ENCODE assay signal across 8 cellular contexts in genomic region chr7:130492519-130493274, GRCh38. TPM values are rescaled to one million over a fixed set of nuclear protein-coding genes. Genes with fewer than 3 reads are reported as not detected.
DNase-seq lines count a peak whose midpoint lies in the region; ATAC-seq, FAIRE-seq and TF ChIP-seq lines count a peak whose summit lies in the region.

No MANE protein-coding gene starts in this region.

- H3K9ac ChIP-seq in liver (ENCODE audit: low read depth in 1 of 2, low read length in 2 of 2): no peak overlapping the region
- H3K9ac ChIP-seq in HepG2 (ENCODE audit: insufficient read depth, low read depth, low read length): no peak overlapping the region
- H3K9ac ChIP-seq in K562 (ENCODE audit: insufficient read depth in 1 of 2, low read depth in 2 of 2, low read length in 2 of 2): no peak overlapping the region
- peak overlapping the region; percentile 26 for H3K9ac ChIP-seq in mesendoderm (ENCODE audit: low read length)

- no peak overlapping the region for H2BK120ac ChIP-seq in mesendoderm (ENCODE audit: low read depth, low read length)

- no peak for TF ChIP-seq POLR2A in HepG2 (IDR thresholded peaks at IDR 0.05; ENCODE audit: insufficient read depth in 1 of 2, low read depth in 2 of 2, low read length in 2 of 2)
- no peak for TF ChIP-seq POLR2A in K562 (conservative IDR thresholded peaks at IDR 0.05)
- no peak for TF ChIP-seq POLR2A in vagina (IDR thresholded peaks at IDR 0.05)

- no peak overlapping the region for H3K4ac ChIP-seq in mesendoderm (ENCODE audit: low read depth, low read length)

- H2BK15ac ChIP-seq in mesendoderm (replicated peaks; ENCODE audit: low read depth): no peak overlapping the region

- H3K9me3 ChIP-seq in liver (ENCODE audit: control insufficient read depth in 4 of 4, low read length in 3 of 4) (no peaks in the 10 kb centered on the region), HepG2 (ENCODE audit: low read length) (peaks cover 12% of the 10 kb centered on the region), K562 (replicated peaks; ENCODE audit: control insufficient read depth, insufficient read depth, low read depth, low read length) (peaks cover 8% of the 10 kb centered on the region), vagina (no peaks in the 10 kb centered on the region)

- no peak overlapping the region for H3K23ac ChIP-seq in mesendoderm (ENCODE audit: low read length)

- POLR2A ChIA-PET in HepG2 (lab: Yijun Ruan, JAX) (no interaction called here), K562 (lab: Yijun Ruan, JAX) (no interaction called here)

- H3K79me2 ChIP-seq in HepG2 (ENCODE audit: insufficient read depth, low read length) (peaks cover 5% of the 10 kb centered on the region), K562 (ENCODE audit: control insufficient read depth, insufficient read depth, low read length) (no peaks in the 10 kb centered on the region), mesendoderm (ENCODE audit: control insufficient read depth, insufficient read depth, low read length) (peaks cover 15% of the 10 kb centered on the region)

- H2BK5ac ChIP-seq in mesendoderm (ENCODE audit: low read length): no peak overlapping the region

- H3K27ac ChIP-seq in liver (ENCODE audit: low read depth in 1 of 2, low read length in 2 of 2) (no peak overlapping the region), HepG2 (ENCODE audit: extremely low read length, insufficient read depth, low read length) (no peak overlapping the region), K562 (ENCODE audit: extremely low read depth, low read depth, low read length) (no peak overlapping the region), mesendoderm (ENCODE audit: low read depth, low read length) (no peak overlapping the region), vagina (no peak overlapping the region)

- FAIRE-seq in HepG2 (lab: Jason Lieb, UNC): no peak
- FAIRE-seq in K562 (lab: Jason Lieb, UNC): no peak

- no peaks in the 10 kb centered on the region for H4K20me1 ChIP-seq in HepG2 (ENCODE audit: insufficient read depth, low read length)
- H4K20me1 ChIP-seq in K562 (replicated peaks; ENCODE audit: control insufficient read depth, insufficient read depth, low read length): no peaks in the 10 kb centered on the region

- no peak for TF ChIP-seq CTCF in liver (IDR thresholded peaks at IDR 0.05; ENCODE audit: low read depth, low read length, missing input control)
- no peak for TF ChIP-seq CTCF in HepG2 (CRISPR knock-in tag; IDR thresholded peaks at IDR 0.05)
- TF ChIP-seq CTCF in K562 (IDR thresholded peaks at IDR 0.05 in 2 of 3, conservative IDR thresholded peaks at IDR 0.05 in 1 of 3; ENCODE audit: insufficient read depth in 2 of 3, low read depth in 1 of 3, low read length in 3 of 3): no peak
- TF ChIP-seq CTCF in vagina (IDR thresholded peaks at IDR 0.05): no peak

- H3K4me1 ChIP-seq in liver (ENCODE audit: control insufficient read depth in 4 of 4, insufficient read depth in 4 of 4, low read length in 3 of 4) (peaks cover 0 to 31% (median 18%) of the 10 kb centered on the region in 4 donors), HepG2 (ENCODE audit: insufficient read depth, low read length) (no peaks in the 10 kb centered on the region; the same call in 1 of the 2 replicates), K562 (replicated peaks in 1 of 2; ENCODE audit: control insufficient read depth in 2 of 2, insufficient read depth in 2 of 2, low read length in 2 of 2) (peaks cover 8 to 11% of the 10 kb centered on the region in 2 experiments; a peak in 4 of 5 replicates), mesendoderm (ENCODE audit: control insufficient read depth, low read depth, low read length) (peaks cover 3% of the 10 kb centered on the region), vagina (peaks cover 21% of the 10 kb centered on the region)

- no peak overlapping the region for H4K5ac ChIP-seq in mesendoderm (ENCODE audit: low read length)

- TF ChIP-seq EP300 in HepG2 (IDR thresholded peaks at IDR 0.05; ENCODE audit: low read depth in 2 of 2, low read length in 2 of 2) (no peak), HepG2 (CRISPR knock-in tag; IDR thresholded peaks at IDR 0.05; ENCODE audit: borderline replicate concordance) (no peak), K562 (IDR thresholded peaks at IDR 0.05; ENCODE audit: low read length) (no peak)

- H3K36me3 ChIP-seq in liver (ENCODE audit: control insufficient read depth in 4 of 4, insufficient read depth in 3 of 4, low read depth in 1 of 4, low read length in 3 of 4) (peaks cover 0 to 2% (median under 1%) of the 10 kb centered on the region in 4 donors), HepG2 (replicated peaks in 1 of 2; ENCODE audit: control insufficient read depth in 1 of 2, insufficient read depth in 2 of 2, low read length in 2 of 2) (0 out of 5 replicates have a peak, but pooled peaks cover 0 to 2% of the 10 kb centered on the region in 2 experiments), K562 (ENCODE audit: control insufficient read depth, insufficient read depth, low read length) (no peaks in the 10 kb centered on the region), mesendoderm (ENCODE audit: control insufficient read depth, insufficient read depth, low read length) (no peaks in the 10 kb centered on the region), vagina (no peaks in the 10 kb centered on the region)

- no peak overlapping the region for H4K8ac ChIP-seq in mesendoderm (ENCODE audit: low read depth, low read length)

- no peak overlapping the region for H2AK5ac ChIP-seq in mesendoderm (ENCODE audit: low read length)

- peak overlapping the region; percentile 12 to 48 (median 42) for H3K4me3 ChIP-seq in liver (ENCODE audit: low read depth in 1 of 3, low read length in 3 of 3)
- no peak overlapping the region for H3K4me3 ChIP-seq in HepG2 (replicated peaks in 1 of 3; ENCODE audit: insufficient read depth in 1 of 3, low read depth in 2 of 3, low read length in 3 of 3)
- H3K4me3 ChIP-seq in K562: no peak overlapping the region
- peak overlapping the region; percentile 15 for H3K4me3 ChIP-seq in mesendoderm (ENCODE audit: low read length)
- peak overlapping the region; percentile 36 to 42 for H3K4me3 ChIP-seq in vagina

- H3K18ac ChIP-seq in mesendoderm (ENCODE audit: low read length): no peak overlapping the region

- TF ChIP-seq RAD21 in liver (IDR thresholded peaks at IDR 0.05) (no peak), HepG2 (CRISPR knock-in tag; IDR thresholded peaks at IDR 0.05) (no peak), K562 (CRISPR knock-in tag; conservative IDR thresholded peaks at IDR 0.05 in 1 of 2, IDR thresholded peaks at IDR 0.05 in 1 of 2) (no peak)

- CTCF ChIA-PET in HepG2 (lab: Yijun Ruan, JAX; ENCODE audit: low intra/inter-chr PET ratio, low total read pairs): no interaction called here
- CTCF ChIA-PET in K562 (lab: Yijun Ruan, JAX; ENCODE audit: low intra/inter-chr PET ratio): no interaction called here

- H3K4me2 ChIP-seq in HepG2 (ENCODE audit: low read depth, low read length) (no peak overlapping the region), K562 (ENCODE audit: insufficient read depth, low read length) (no peak overlapping the region), mesendoderm (ENCODE audit: low read length) (peak overlapping the region; percentile 51)

- H3K27me3 ChIP-seq in liver (ENCODE audit: control insufficient read depth in 4 of 4, insufficient read depth in 4 of 4, low read length in 3 of 4) (no peaks in the 10 kb centered on the region), HepG2 (ENCODE audit: control insufficient read depth in 1 of 2, insufficient read depth in 2 of 2, low read length in 2 of 2) (no peaks in the 10 kb centered on the region), K562 (ENCODE audit: control insufficient read depth in 2 of 2, insufficient read depth in 2 of 2, low read length in 2 of 2) (peaks cover 4 to 22% of the 10 kb centered on the region in 2 experiments; a peak in 3 of 5 replicates), mesendoderm (ENCODE audit: insufficient read depth, low read length, poor library complexity) (peaks cover 6% of the 10 kb centered on the region), vagina (no peaks in the 10 kb centered on the region)

- no peak for ATAC-seq in HepG2
- ATAC-seq in K562: no peak

- in situ Hi-C loops in HepG2 (cut with HindIII; ENCODE audit: extremely low pct_ligation_motif_present, low pct_unique_long_range_greater_than_20kb): no loop called here
- in situ Hi-C loops in K562 (cut with MboI): no loop called here

- H3K56ac ChIP-seq in mesendoderm (ENCODE audit: low read length): peak overlapping the region; percentile 37

- H2AFZ ChIP-seq in HepG2 (ENCODE audit: low read length) (no peak overlapping the region), K562 (ENCODE audit: low read depth, low read length) (no peak overlapping the region)

- BruUV-seq in HepG2 (replicated peaks; lab: Mats Ljungman, UMichigan) (no TSS peak), K562 (replicated peaks; lab: Mats Ljungman, UMichigan) (no TSS peak)

- DNase-seq in HepG2 (ENCODE audit: low spot score): no peak
- no peak for DNase-seq in K562 (ENCODE audit: extremely low read depth in 1 of 4, low spot score in 3 of 4)
- DNase-seq in mesendoderm: no peak
- DNase-seq in vagina (ENCODE audit: extremely low spot score in 2 of 2): no peak
- DNase-seq in DMS53 treated with DMSO at 0.1 percent for 48 hours (lab: John Stamatoyannopoulos, UW; ENCODE audit: unreplicated experiment): no peak
- DNase-seq in RKO (ENCODE audit: low spot score): no peak
- DNase-seq in DMS153 treated with DMSO at 0.1 percent for 48 hours (lab: John Stamatoyannopoulos, UW; ENCODE audit: unreplicated experiment): no peak

- intact Hi-C loops in HepG2 (cut with micrococcal nuclease; ENCODE audit: unreplicated experiment) (no loop called here), K562 (cut with micrococcal nuclease) (no loop called here), vagina (cut with DNase I) (no loop called here)

- peaks cover 9% of the 10 kb centered on the region for H3K79me1 ChIP-seq in mesendoderm (ENCODE audit: low read length)

- WGBS in liver: 51% methylated on average over 51 of the region's 51 CpGs
- WGBS in HepG2 (ENCODE audit: low lambda C conversion rate): 98% methylated on average over 49 of the region's 51 CpGs
- 87% methylated on average over 51 of the region's 51 CpGs for WGBS in K562 (ENCODE audit: insufficient coverage, low coverage, missing lambda C conversion rate)
- no CpG with 5 or more reads among the region's 51 CpGs for WGBS in mesendoderm (ENCODE audit: extremely low coverage, insufficient coverage, low lambda C conversion rate)

- no peaks in the 10 kb centered on the region for H3K9me1 ChIP-seq in K562 (ENCODE audit: control insufficient read depth, insufficient read depth, low read length)

RNA-seq across cellular contexts. Expression of gene MEST, which starts 0.8 kb away (rescaled TPM):
- total RNA-seq in liver: 10 to 100 TPM; 23.3 to 42.4 TPM
- 10 to 100 TPM; 12.6 to 22.7 TPM for polyA plus RNA-seq in liver
- 49.5 and 51.3 TPM in 2 replicates for total RNA-seq in HepG2 (2016; rRNA removed; fragmentation: Illumina TruSeq; extraction: Trizol)
- total RNA-seq in HepG2 (2016; cell fraction: cytosol; rRNA removed; fragmentation: Illumina TruSeq; extraction: Trizol; ENCODE audit: low read depth): 19.0 and 20.2 TPM in 2 replicates
- 48.3 and 49.2 TPM in 2 replicates for total RNA-seq in HepG2 (2016; cell fraction: insoluble cytoplasmic fraction; rRNA removed; fragmentation: Illumina TruSeq; extraction: Trizol)
- total RNA-seq in HepG2 (2016; cell fraction: membrane; rRNA removed; fragmentation: Illumina TruSeq; extraction: Trizol): 66.9 and 68.4 TPM in 2 replicates
- 32.7 and 34.1 TPM in 2 replicates for total RNA-seq in HepG2 (2016; cell fraction: nucleus; rRNA removed; fragmentation: Illumina TruSeq; extraction: Trizol)
- 49.7 and 54.6 TPM in 2 replicates for polyA plus RNA-seq in HepG2 (2011; rRNA removed)
- 37.9 and 63.6 TPM in 2 replicates for polyA plus RNA-seq in HepG2 (2011; cell fraction: cytosol; rRNA removed)
- 18.8 and 26.3 TPM in 2 replicates for polyA plus RNA-seq in HepG2 (2011; cell fraction: nucleus; rRNA removed)
- polyA plus RNA-seq in HepG2 (2012): 29.5 and 48.0 TPM in 2 replicates
- 20.0 and 26.6 TPM in 2 replicates for polyA plus RNA-seq in HepG2 (2016; cell fraction: cytosol; fragmentation: Illumina TruSeq; extraction: Trizol; ENCODE audit: low read depth)
- polyA plus RNA-seq in HepG2 (2016; cell fraction: insoluble cytoplasmic fraction; fragmentation: Illumina TruSeq; extraction: Trizol; ENCODE audit: low read depth): 48.3 and 55.2 TPM in 2 replicates
- 60.1 and 64.4 TPM in 2 replicates for polyA plus RNA-seq in HepG2 (2016; cell fraction: membrane; fragmentation: Illumina TruSeq; extraction: Trizol; ENCODE audit: low read depth)
- polyA plus RNA-seq in HepG2 (2016; cell fraction: nucleus; fragmentation: Illumina TruSeq; extraction: Trizol; ENCODE audit: insufficient read depth, low read depth): 46.5 and 51.1 TPM in 2 replicates
- 60.0 and 103 TPM in 2 replicates for polyA minus RNA-seq in HepG2 (2011; rRNA and poly(A)+ RNA removed; ENCODE audit: low replicate concordance)
- polyA minus RNA-seq in HepG2 (2011; cell fraction: cytosol; rRNA and poly(A)+ RNA removed): 25.5 and 40.2 TPM in 2 replicates
- polyA minus RNA-seq in HepG2 (2011; cell fraction: nucleus; rRNA and poly(A)+ RNA removed): 20.6 and 29.3 TPM in 2 replicates
- 1.1 and 1.3 TPM in 2 replicates for total RNA-seq in K562 (2011; cell fraction: chromatin; rRNA removed; ENCODE audit: low replicate concordance)
- 0.33 and 1.1 TPM in 2 replicates for total RNA-seq in K562 (2011; cell fraction: nucleolus; rRNA removed)
- 0.81 and 0.92 TPM in 2 replicates for total RNA-seq in K562 (2011; cell fraction: nucleoplasm; rRNA removed)
- total RNA-seq in K562 (2014; rRNA removed): 0.04 and 0.14 TPM in 2 replicates
- total RNA-seq in K562 (2014; rRNA removed; fragmentation: Illumina TruSeq; extraction: Trizol): 0.18 and 0.26 TPM in 2 replicates
- 0.41 TPM in 1 of 2 replicates, not detected in the other for total RNA-seq in K562 (2015; rRNA removed; fragmentation: Illumina TruSeq; extraction: Trizol)
- 0.62 and 1.0 TPM in 2 replicates for total RNA-seq in K562 (2021)
- polyA plus RNA-seq in K562 (2011; rRNA removed): 0.27 and 0.74 TPM in 2 replicates
- polyA plus RNA-seq in K562 (2011; cell fraction: cytosol; rRNA removed): 0.28 and 0.52 TPM in 2 replicates
- polyA plus RNA-seq in K562 (2011; cell fraction: nucleus; rRNA removed): 0.22 and 0.53 TPM in 2 replicates
- 0.23 and 0.73 TPM in 2 replicates for polyA plus RNA-seq in K562 (2012)
- 0.34 TPM in 1 of 2 replicates, not detected in the other for polyA plus RNA-seq in K562 (2014; fragmentation: Illumina TruSeq; extraction: Trizol)
- polyA plus RNA-seq in K562 (2014; fragmentation: Nextera tagmentation; extraction: Ambion mirVana): under 1 TPM; 0.38 to 0.56 TPM
- polyA plus RNA-seq in K562 (2014; rRNA removed): 0.04 and 0.38 TPM in 2 replicates
- 0.06 and 1.9 TPM in 2 replicates for polyA minus RNA-seq in K562 (2011; rRNA and poly(A)+ RNA removed)
- polyA minus RNA-seq in K562 (2011; cell fraction: cytosol; rRNA and poly(A)+ RNA removed): 0.38 TPM in 1 of 2 replicates, not detected in the other
- 0.13 TPM in 1 of 2 replicates, not detected in the other for polyA minus RNA-seq in K562 (2011; cell fraction: nucleus; rRNA and poly(A)+ RNA removed)
- 123 TPM for polyA plus RNA-seq in mesendoderm (2013, experiment 1 of 2)
- 117 TPM for polyA plus RNA-seq in mesendoderm (2013, experiment 2 of 2)
- 28.5 TPM for total RNA-seq in vagina

RNA-seq across cellular contexts. Expression of gene CEP41, which starts 51.9 kb away (rescaled TPM):
- total RNA-seq in liver (1 to 10 TPM; 2.3 to 2.9 TPM), HepG2 (2016; rRNA removed; fragmentation: Illumina TruSeq; extraction: Trizol) (8.5 and 8.7 TPM in 2 replicates), K562 (2014; rRNA removed) (1.5 and 4.2 TPM in 2 replicates), K562 (2014; rRNA removed; fragmentation: Illumina TruSeq; extraction: Trizol) (4.9 and 8.0 TPM in 2 replicates), K562 (2015; rRNA removed; fragmentation: Illumina TruSeq; extraction: Trizol) (4.6 and 5.0 TPM in 2 replicates), K562 (2021) (5.6 and 6.4 TPM in 2 replicates), vagina (4.7 TPM)
- polyA plus RNA-seq in liver (1 to 10 TPM; 2.7 to 3.5 TPM), HepG2 (2011; rRNA removed) (8.1 and 9.0 TPM in 2 replicates), K562 (2011; rRNA removed) (4.4 and 9.2 TPM in 2 replicates), K562 (2014; fragmentation: Illumina TruSeq; extraction: Trizol) (8.1 and 10.9 TPM in 2 replicates), K562 (2014; fragmentation: Nextera tagmentation; extraction: Ambion mirVana) (10 to 100 TPM; 15.3 to 15.5 TPM), K562 (2014; rRNA removed) (5.8 and 7.4 TPM in 2 replicates)
- total RNA-seq in HepG2 (2016; cell fraction: cytosol; rRNA removed; fragmentation: Illumina TruSeq; extraction: Trizol; ENCODE audit: low read depth): 1.4 and 1.5 TPM in 2 replicates
- total RNA-seq in HepG2 (2016; cell fraction: insoluble cytoplasmic fraction; rRNA removed; fragmentation: Illumina TruSeq; extraction: Trizol): 7.4 and 7.9 TPM in 2 replicates
- total RNA-seq in HepG2 (2016; cell fraction: membrane; rRNA removed; fragmentation: Illumina TruSeq; extraction: Trizol): 3.0 and 4.0 TPM in 2 replicates
- 10.6 and 11.1 TPM in 2 replicates for total RNA-seq in HepG2 (2016; cell fraction: nucleus; rRNA removed; fragmentation: Illumina TruSeq; extraction: Trizol)
- 6.4 and 7.7 TPM in 2 replicates for polyA plus RNA-seq in HepG2 (2011; cell fraction: cytosol; rRNA removed)
- 3.8 and 5.7 TPM in 2 replicates for polyA plus RNA-seq in HepG2 (2011; cell fraction: nucleus; rRNA removed)
- 3.7 and 5.1 TPM in 2 replicates for polyA plus RNA-seq in HepG2 (2012)
- polyA plus RNA-seq in HepG2 (2016; cell fraction: cytosol; fragmentation: Illumina TruSeq; extraction: Trizol; ENCODE audit: low read depth): 2.5 and 2.6 TPM in 2 replicates
- polyA plus RNA-seq in HepG2 (2016; cell fraction: insoluble cytoplasmic fraction; fragmentation: Illumina TruSeq; extraction: Trizol; ENCODE audit: low read depth): 10.0 and 12.3 TPM in 2 replicates
- polyA plus RNA-seq in HepG2 (2016; cell fraction: membrane; fragmentation: Illumina TruSeq; extraction: Trizol; ENCODE audit: low read depth): 3.4 and 3.6 TPM in 2 replicates
- polyA plus RNA-seq in HepG2 (2016; cell fraction: nucleus; fragmentation: Illumina TruSeq; extraction: Trizol; ENCODE audit: insufficient read depth, low read depth): 12.0 and 12.7 TPM in 2 replicates
- 5.8 and 8.1 TPM in 2 replicates for polyA minus RNA-seq in HepG2 (2011; rRNA and poly(A)+ RNA removed; ENCODE audit: low replicate concordance)
- 4.9 and 5.2 TPM in 2 replicates for polyA minus RNA-seq in HepG2 (2011; cell fraction: cytosol; rRNA and poly(A)+ RNA removed)
- 6.3 and 9.1 TPM in 2 replicates for polyA minus RNA-seq in HepG2 (2011; cell fraction: nucleus; rRNA and poly(A)+ RNA removed)
- total RNA-seq in K562 (2011; cell fraction: chromatin; rRNA removed; ENCODE audit: low replicate concordance): 9.3 and 12.1 TPM in 2 replicates
- 4.0 and 6.7 TPM in 2 replicates for total RNA-seq in K562 (2011; cell fraction: nucleolus; rRNA removed)
- total RNA-seq in K562 (2011; cell fraction: nucleoplasm; rRNA removed): 4.3 and 10.6 TPM in 2 replicates
- polyA plus RNA-seq in K562 (2011; cell fraction: cytosol; rRNA removed): 4.7 and 6.3 TPM in 2 replicates
- polyA plus RNA-seq in K562 (2011; cell fraction: nucleus; rRNA removed): 2.4 and 6.4 TPM in 2 replicates
- 5.3 and 9.7 TPM in 2 replicates for polyA plus RNA-seq in K562 (2012)
- 3.2 and 7.7 TPM in 2 replicates for polyA minus RNA-seq in K562 (2011; rRNA and poly(A)+ RNA removed)
- 0.55 and 2.5 TPM in 2 replicates for polyA minus RNA-seq in K562 (2011; cell fraction: cytosol; rRNA and poly(A)+ RNA removed)
- polyA minus RNA-seq in K562 (2011; cell fraction: nucleus; rRNA and poly(A)+ RNA removed): 1.5 and 3.9 TPM in 2 replicates
- polyA plus RNA-seq in mesendoderm (2013, experiment 1 of 2): 11.1 TPM
- 11.3 TPM for polyA plus RNA-seq in mesendoderm (2013, experiment 2 of 2)

Comparison
In these comparisons a context has a peak if more than half of its experiments do, and no peak if none do; other contexts are left out.
1. H3K4me3 ChIP-seq: peak in liver (3 of 3), mesendoderm (single experiment) and vagina (2 of 2); none in HepG2 (0 of 3) and K562 (single experiment).
2. RNA of gene MEST, which starts 0.8 kb away (total RNA-seq): 19.0 to 68.4 TPM in HepG2, 23.3 to 42.4 TPM in liver and 28.5 TPM in vagina (single experiment); 0.04 to 1.3 TPM in K562; every median in the first group is over 4 times any median in the second.